16 cellular contexts compared by ENCODE assay signal in the genomic region with DNA sequence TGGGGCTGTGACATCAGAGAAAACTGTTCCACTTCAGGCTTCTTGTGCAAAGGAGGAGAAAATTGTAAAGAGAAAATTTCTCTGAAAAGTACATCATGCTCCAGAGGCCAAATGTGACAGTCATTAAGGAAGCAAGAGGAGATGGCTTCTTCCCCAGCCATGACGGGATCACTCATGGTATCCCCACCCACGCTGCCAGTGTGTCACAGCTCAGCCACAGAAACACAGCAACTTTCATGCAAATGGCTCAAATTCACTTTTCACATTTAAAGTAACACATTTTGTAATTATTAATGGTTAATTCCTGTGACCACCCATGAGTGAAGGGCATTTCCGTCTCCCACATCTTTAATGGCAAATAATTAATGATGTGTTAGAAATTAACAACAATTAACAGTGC.
DNase-seq lines count a peak whose midpoint lies in the region; ATAC-seq lines count a peak whose summit lies in the region.
"Had no signal": no experiment of that assay in that cellular context is flagged by ENCODE, and none has a peak within 500 bp of the region (broad histone marks: within the 10 kb centered on the region; RNA-seq: fewer than 3 reads in every experiment).

No MANE protein-coding gene starts in this region.

- CTCF ChIA-PET in activated CD8-positive, alpha-beta T cell treated with anti-CD3 and anti-CD28 coated beads, Interleukin-2, amount 10 ng/mL, durations not matched to agents 7 days and 5 days (lab: Charles Lee): interaction anchor here (1.4 to 6.1 kb wide), 6 partner anchors 10 to 321 kb away, joined by 4 to 59 read pairs (median 16); no protein-coding TSS in a partner anchor

- H3K27me3 Mint-ChIP-seq in activated CD8-positive, alpha-beta T cell treated with anti-CD3 and anti-CD28 coated beads, Interleukin-2, amount 10 ng/mL, durations not matched to agents 7 days and 5 days (ENCODE audit: low read depth): no peaks in the 10 kb centered on the region
- H3K27me3 Mint-ChIP-seq in activated naive CD8-positive, alpha-beta T cell treated with anti-CD3 and anti-CD28 coated beads, Interleukin-2, amount 50 U/mL, for 24 hours: peaks cover 1% of the 10 kb centered on the region
- H3K27me3 Mint-ChIP-seq in effector memory CD8-positive, alpha-beta T cell: peaks cover 0 to 9% of the 10 kb centered on the region in 2 donors

- H3K27ac Mint-ChIP-seq in activated CD8-positive, alpha-beta T cell treated with anti-CD3 and anti-CD28 coated beads, Interleukin-2, amount 10 ng/mL, durations not matched to agents 7 days and 5 days: peak overlapping the region; percentile 91
- peak overlapping the region; percentile 87 for H3K27ac Mint-ChIP-seq in activated naive CD8-positive, alpha-beta T cell treated with anti-CD3 and anti-CD28 coated beads, Interleukin-2, amount 50 U/mL, for 24 hours
- no peak overlapping the region for H3K27ac Mint-ChIP-seq in effector memory CD8-positive, alpha-beta T cell

- DNase-seq in activated CD8-positive, alpha-beta T cell treated with anti-CD3 and anti-CD28 coated beads, Interleukin-2, amount 10 ng/mL, durations not matched to agents 7 days and 5 days: no peak
- peak; percentile 61 for DNase-seq in activated naive CD8-positive, alpha-beta T cell treated with anti-CD3 and anti-CD28 coated beads, Interleukin-2, amount 50 U/mL, for 24 hours
- peak; percentile 52 to 57 for DNase-seq in stimulated activated CD4-positive, alpha-beta T cell treated with anti-CD3 and anti-CD28 coated beads, Interleukin-4, amount 100 ng/mL, for 48 hours (ENCODE audit: low read depth in 2 of 2)
- DNase-seq in effector memory CD8-positive, alpha-beta T cell: no peak
- DNase-seq in NCI-H1694 (lab: John Stamatoyannopoulos, UW): no peak
- no peak for DNase-seq in COR-L47 (lab: John Stamatoyannopoulos, UW)
- DNase-seq: activated gamma-delta T cell treated with Interleukin-2 at 50 U/mL for 16 hours; effector CD8-positive, alpha-beta T cell; H7; left ventricle myocardium superior; NCI-H2107; NCI-H69; Peyer's patch; psoas muscle; WERI-Rb-1 had no signal

- H3K9me3 Mint-ChIP-seq in activated CD8-positive, alpha-beta T cell treated with anti-CD3 and anti-CD28 coated beads, Interleukin-2, amount 10 ng/mL, durations not matched to agents 7 days and 5 days (ENCODE audit: insufficient read depth): peaks cover 4% of the 10 kb centered on the region
- H3K9me3 Mint-ChIP-seq in activated naive CD8-positive, alpha-beta T cell treated with anti-CD3 and anti-CD28 coated beads, Interleukin-2, amount 50 U/mL, for 24 hours: no peaks in the 10 kb centered on the region
- H3K9me3 Mint-ChIP-seq in effector memory CD8-positive, alpha-beta T cell: no peaks in the 10 kb centered on the region

- POLR2A ChIA-PET in activated CD8-positive, alpha-beta T cell treated with anti-CD3 and anti-CD28 coated beads, Interleukin-2, amount 10 ng/mL, durations not matched to agents 7 days and 5 days (lab: Charles Lee): interaction anchor here (0.7 kb wide), 1 partner anchor 150 kb away, joined by 3 read pairs; no protein-coding TSS in a partner anchor

- peak overlapping the region; percentile 63 for H3K4me3 Mint-ChIP-seq in activated CD8-positive, alpha-beta T cell treated with anti-CD3 and anti-CD28 coated beads, Interleukin-2, amount 10 ng/mL, durations not matched to agents 7 days and 5 days
- H3K4me3 Mint-ChIP-seq in activated naive CD8-positive, alpha-beta T cell treated with anti-CD3 and anti-CD28 coated beads, Interleukin-2, amount 50 U/mL, for 24 hours: peak overlapping the region; percentile 55
- no peak overlapping the region for H3K4me3 Mint-ChIP-seq in effector memory CD8-positive, alpha-beta T cell

- peaks cover 72% of the 10 kb centered on the region for H3K4me1 Mint-ChIP-seq in activated CD8-positive, alpha-beta T cell treated with anti-CD3 and anti-CD28 coated beads, Interleukin-2, amount 10 ng/mL, durations not matched to agents 7 days and 5 days (ENCODE audit: low read depth)
- H3K4me1 Mint-ChIP-seq in activated naive CD8-positive, alpha-beta T cell treated with anti-CD3 and anti-CD28 coated beads, Interleukin-2, amount 50 U/mL, for 24 hours: peaks cover 52% of the 10 kb centered on the region
- H3K4me1 Mint-ChIP-seq in effector memory CD8-positive, alpha-beta T cell (ENCODE audit: low read depth in 2 of 2): peaks cover 11 to 24% of the 10 kb centered on the region in 2 donors

- peak; percentile 45 for ATAC-seq in HG02798 (IDR thresholded peaks at IDR 0.05; ENCODE audit: poor library complexity, unreplicated experiment)
- ATAC-seq in activated CD8-positive, alpha-beta T cell treated with anti-CD3 and anti-CD28 coated beads, Interleukin-2, amount 10 ng/mL, durations not matched to agents 7 days and 5 days: no peak
- ATAC-seq in activated naive CD8-positive, alpha-beta T cell treated with anti-CD3 and anti-CD28 coated beads, Interleukin-2, amount 50 U/mL, for 24 hours: peak; percentile 53
- ATAC-seq in effector memory CD8-positive, alpha-beta T cell (replicated peaks): no peak
- ATAC-seq: left ventricle myocardium superior, psoas muscle had no signal

- H3K36me3 Mint-ChIP-seq in activated CD8-positive, alpha-beta T cell treated with anti-CD3 and anti-CD28 coated beads, Interleukin-2, amount 10 ng/mL, durations not matched to agents 7 days and 5 days (ENCODE audit: low read depth): peaks cover 9% of the 10 kb centered on the region
- no peaks in the 10 kb centered on the region for H3K36me3 Mint-ChIP-seq in activated naive CD8-positive, alpha-beta T cell treated with anti-CD3 and anti-CD28 coated beads, Interleukin-2, amount 50 U/mL, for 24 hours (ENCODE audit: low read depth)
- no peaks in the 10 kb centered on the region for H3K36me3 Mint-ChIP-seq in effector memory CD8-positive, alpha-beta T cell (ENCODE audit: insufficient read depth)

Comparison
In these comparisons a context has a peak if more than half of its experiments do, and no peak if none do; other contexts are left out.
1. ATAC-seq: peak in HG02798 (single experiment) and activated naive CD8-positive, alpha-beta T cell treated with anti-CD3 and anti-CD28 coated beads, Interleukin-2, amount 50 U/mL, for 24 hours (single experiment); none in activated CD8-positive, alpha-beta T cell treated with anti-CD3 and anti-CD28 coated beads, Interleukin-2, amount 10 ng/mL, durations not matched to agents 7 days and 5 days (single experiment) and effector memory CD8-positive, alpha-beta T cell (single experiment).
2. DNase-seq: peak in activated naive CD8-positive, alpha-beta T cell treated with anti-CD3 and anti-CD28 coated beads, Interleukin-2, amount 50 U/mL, for 24 hours (single experiment) and stimulated activated CD4-positive, alpha-beta T cell treated with anti-CD3 and anti-CD28 coated beads, Interleukin-4, amount 100 ng/mL, for 48 hours (2 of 2); none in activated CD8-positive, alpha-beta T cell treated with anti-CD3 and anti-CD28 coated beads, Interleukin-2, amount 10 ng/mL, durations not matched to agents 7 days and 5 days (single experiment), effector memory CD8-positive, alpha-beta T cell (0 of 3), NCI-H1694 (single experiment) and COR-L47 (single experiment).
3. H3K27ac Mint-ChIP-seq: peak in activated CD8-positive, alpha-beta T cell treated with anti-CD3 and anti-CD28 coated beads, Interleukin-2, amount 10 ng/mL, durations not matched to agents 7 days and 5 days (single experiment) and activated naive CD8-positive, alpha-beta T cell treated with anti-CD3 and anti-CD28 coated beads, Interleukin-2, amount 50 U/mL, for 24 hours (single experiment); none in effector memory CD8-positive, alpha-beta T cell (0 of 2).
4. H3K4me3 Mint-ChIP-seq: peak in activated CD8-positive, alpha-beta T cell treated with anti-CD3 and anti-CD28 coated beads, Interleukin-2, amount 10 ng/mL, durations not matched to agents 7 days and 5 days (single experiment) and activated naive CD8-positive, alpha-beta T cell treated with anti-CD3 and anti-CD28 coated beads, Interleukin-2, amount 50 U/mL, for 24 hours (single experiment); none in effector memory CD8-positive, alpha-beta T cell (0 of 2).